Comparison of ENCODE assay signal across 5 cellular contexts in the genomic region with DNA sequence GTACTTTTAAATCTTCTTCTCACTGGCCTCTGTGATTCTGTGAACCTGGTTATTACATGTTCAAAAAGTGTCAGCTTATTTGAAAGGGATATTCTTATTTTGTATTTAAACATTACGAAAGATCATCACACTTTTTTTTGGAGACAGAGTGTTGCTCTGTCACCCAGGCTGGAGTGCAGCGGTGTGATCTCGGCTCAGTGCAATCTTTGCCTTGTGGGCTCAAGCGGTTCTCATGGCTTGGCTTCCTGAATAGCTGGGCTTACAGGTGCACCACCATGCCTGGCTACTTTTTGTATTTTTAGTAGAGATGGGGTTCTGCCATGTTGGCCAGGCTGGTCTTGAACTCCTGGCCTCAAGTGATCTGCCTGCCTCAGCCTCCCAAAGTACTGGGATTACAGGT.
A peak's percentile ranks its signal among the peaks of the same experiment; 100 is the strongest.
DNase-seq lines count a peak whose midpoint lies in the region; ATAC-seq, FAIRE-seq and TF ChIP-seq lines count a peak whose summit lies in the region.
"Not testable (repeated sequence)": the region's sequence is repeated elsewhere in the genome, so short reads cannot be mapped to it uniquely, and the experiment has no call there.

No MANE protein-coding gene starts in this region.

- BruUV-seq in HepG2 (replicated peaks; lab: Mats Ljungman, UMichigan), result not testable (repeated sequence)

- H3K4me3 Mint-ChIP-seq in activated CD4-positive, alpha-beta T cell treated with anti-CD3 and anti-CD28 coated beads, Interleukin-2, amount 10 ng/mL, durations not matched to agents 24 days and 14 days; natural killer cell; natural killer cell treated with Interleukin-12 subunit alpha and Interleukin-12 subunit beta and Interleukin-15 and Interleukin-18, amount 100 ng/mL, for 72 hours: not testable (repeated sequence)

- not testable (repeated sequence) for H3K4me1 ChIP-seq in HepG2 (ENCODE audit: insufficient read depth, low read length)

- not testable (repeated sequence) for H3K9ac ChIP-seq in SU-DHL-6 (ENCODE audit: low read length); HepG2 (ENCODE audit: insufficient read depth, low read depth, low read length)

- H3K4me1 Mint-ChIP-seq in activated CD4-positive, alpha-beta T cell treated with anti-CD3 and anti-CD28 coated beads, Interleukin-2, amount 10 ng/mL, durations not matched to agents 24 days and 14 days, result not testable (repeated sequence)
- H3K4me1 Mint-ChIP-seq in natural killer cell, result peaks cover 11 to 13% of the 10 kb centered on the region in 2 donors
- peaks cover 15 to 17% of the 10 kb centered on the region in 2 donors for H3K4me1 Mint-ChIP-seq in natural killer cell treated with Interleukin-12 subunit alpha and Interleukin-12 subunit beta and Interleukin-15 and Interleukin-18, amount 100 ng/mL, for 72 hours (ENCODE audit: low read depth in 2 of 2)

- H2AFZ ChIP-seq in SU-DHL-6 (ENCODE audit: low read depth, low read length, severe bottlenecking); HepG2 (ENCODE audit: low read length): not testable (repeated sequence)

- not testable (repeated sequence) for H3K36me3 ChIP-seq in SU-DHL-6 (ENCODE audit: low read length); HepG2 (replicated peaks in 1 of 2; ENCODE audit: control insufficient read depth in 1 of 2, insufficient read depth in 2 of 2, low read length in 2 of 2)

- peak; percentile 12 for DNase-seq in activated CD4-positive, alpha-beta T cell treated with anti-CD3 and anti-CD28 coated beads, Interleukin-2, amount 10 ng/mL, durations not matched to agents 24 days and 14 days
- not testable (repeated sequence) for DNase-seq in HepG2 (ENCODE audit: low spot score); natural killer cell
- DNase-seq in natural killer cell treated with Interleukin-12 subunit alpha and Interleukin-12 subunit beta and Interleukin-15 and Interleukin-18, amount 100 ng/mL, for 72 hours (ENCODE audit: low spot score), result peak; percentile 60

- not testable (repeated sequence) for TF ChIP-seq EP300 in HepG2 (IDR thresholded peaks at IDR 0.05; ENCODE audit: low read depth in 2 of 2, low read length in 2 of 2); HepG2 (CRISPR knock-in tag; IDR thresholded peaks at IDR 0.05; ENCODE audit: borderline replicate concordance)

- H3K27me3 ChIP-seq in SU-DHL-6 (ENCODE audit: low read length); HepG2 (ENCODE audit: control insufficient read depth in 1 of 2, insufficient read depth in 2 of 2, low read length in 2 of 2): not testable (repeated sequence)

- H3K9me3 ChIP-seq in SU-DHL-6 (ENCODE audit: insufficient read depth, low read length); HepG2 (ENCODE audit: low read length): not testable (repeated sequence)

- not testable (repeated sequence) for H3F3A ChIP-seq in SU-DHL-6 (ENCODE audit: insufficient read depth)

- not testable (repeated sequence) for TF ChIP-seq CTCF in SU-DHL-6 (IDR thresholded peaks at IDR 0.05; ENCODE audit: insufficient read depth, low read length, poor library complexity, severe bottlenecking); HepG2 (CRISPR knock-in tag; IDR thresholded peaks at IDR 0.05); natural killer cell (IDR thresholded peaks at IDR 0.05)

- not testable (repeated sequence) for H3K9me2 ChIP-seq in SU-DHL-6 (replicated peaks; ENCODE audit: insufficient read depth, low read length)

- H3K9me3 Mint-ChIP-seq in activated CD4-positive, alpha-beta T cell treated with anti-CD3 and anti-CD28 coated beads, Interleukin-2, amount 10 ng/mL, durations not matched to agents 24 days and 14 days; natural killer cell; natural killer cell treated with Interleukin-12 subunit alpha and Interleukin-12 subunit beta and Interleukin-15 and Interleukin-18, amount 100 ng/mL, for 72 hours: not testable (repeated sequence)

- not testable (repeated sequence) for H3K36me3 Mint-ChIP-seq in activated CD4-positive, alpha-beta T cell treated with anti-CD3 and anti-CD28 coated beads, Interleukin-2, amount 10 ng/mL, durations not matched to agents 24 days and 14 days (ENCODE audit: low read depth); natural killer cell; natural killer cell treated with Interleukin-12 subunit alpha and Interleukin-12 subunit beta and Interleukin-15 and Interleukin-18, amount 100 ng/mL, for 72 hours

- in situ Hi-C loops in HepG2 (cut with HindIII; ENCODE audit: extremely low pct_ligation_motif_present, low pct_unique_long_range_greater_than_20kb), result not testable (repeated sequence)

- not testable (repeated sequence) for H3K27ac Mint-ChIP-seq in activated CD4-positive, alpha-beta T cell treated with anti-CD3 and anti-CD28 coated beads, Interleukin-2, amount 10 ng/mL, durations not matched to agents 24 days and 14 days; natural killer cell; natural killer cell treated with Interleukin-12 subunit alpha and Interleukin-12 subunit beta and Interleukin-15 and Interleukin-18, amount 100 ng/mL, for 72 hours

- intact Hi-C loops in activated CD4-positive, alpha-beta T cell treated with anti-CD3 and anti-CD28 coated beads, Interleukin-2, amount 10 ng/mL, durations not matched to agents 24 days and 14 days (cut with micrococcal nuclease); HepG2 (cut with micrococcal nuclease; ENCODE audit: unreplicated experiment); natural killer cell (cut with micrococcal nuclease): not testable (repeated sequence)

- not testable (repeated sequence) for H3K4me2 ChIP-seq in SU-DHL-6 (ENCODE audit: low read depth, low read length, poor library complexity, severe bottlenecking); HepG2 (ENCODE audit: low read depth, low read length)

- H3K27me3 Mint-ChIP-seq in activated CD4-positive, alpha-beta T cell treated with anti-CD3 and anti-CD28 coated beads, Interleukin-2, amount 10 ng/mL, durations not matched to agents 24 days and 14 days; natural killer cell (ENCODE audit: low read depth in 2 of 2); natural killer cell treated with Interleukin-12 subunit alpha and Interleukin-12 subunit beta and Interleukin-15 and Interleukin-18, amount 100 ng/mL, for 72 hours: not testable (repeated sequence)

- H3K79me2 ChIP-seq in SU-DHL-6 (ENCODE audit: insufficient read depth, low read length); HepG2 (ENCODE audit: insufficient read depth, low read length): not testable (repeated sequence)

- FAIRE-seq in HepG2 (lab: Jason Lieb, UNC), result not testable (repeated sequence)

- ATAC-seq in HepG2, result not testable (repeated sequence)
- peak in 2 of 3 donors; percentile 48 to 54 for ATAC-seq in natural killer cell
- ATAC-seq in natural killer cell treated with Interleukin-12 subunit alpha and Interleukin-12 subunit beta and Interleukin-15 and Interleukin-18, amount 100 ng/mL, for 72 hours, result peak; percentile 31 to 75

- TF ChIP-seq RAD21 in HepG2 (CRISPR knock-in tag; IDR thresholded peaks at IDR 0.05), result not testable (repeated sequence)

- POLR2A ChIA-PET in HepG2 (lab: Yijun Ruan, JAX), result not testable (repeated sequence)

- H3K27ac ChIP-seq in SU-DHL-6 (ENCODE audit: low read depth, low read length), result peak overlapping the region; percentile 59
- H3K27ac ChIP-seq in HepG2 (ENCODE audit: extremely low read length, insufficient read depth, low read length), result not testable (repeated sequence)

- WGBS in HepG2 (ENCODE audit: low lambda C conversion rate), result 100% methylated on average over 3 of the region's 4 CpGs

- not testable (repeated sequence) for TF ChIP-seq POLR2A in HepG2 (IDR thresholded peaks at IDR 0.05; ENCODE audit: insufficient read depth in 1 of 2, low read depth in 2 of 2, low read length in 2 of 2)

- not testable (repeated sequence) for H3K4me3 ChIP-seq in SU-DHL-6 (ENCODE audit: insufficient read depth, low read length, poor library complexity, severe bottlenecking); HepG2 (replicated peaks in 1 of 3; ENCODE audit: insufficient read depth in 1 of 3, low read depth in 2 of 3, low read length in 3 of 3)

- not testable (repeated sequence) for H4K20me1 ChIP-seq in SU-DHL-6 (ENCODE audit: low read depth, low read length); HepG2 (ENCODE audit: insufficient read depth, low read length)

- CTCF ChIA-PET in HepG2 (lab: Yijun Ruan, JAX; ENCODE audit: low intra/inter-chr PET ratio, low total read pairs), result not testable (repeated sequence)

TF ChIP-seq in HepG2, 621 proteins besides CTCF, POLR2A, EP300 and RAD21:
- TF ChIP-seq ZBTB33 (CRISPR knock-in tag; IDR thresholded peaks at IDR 0.05), result 0 out of 2 replicates have a peak, but pooled peaks have one; percentile 13
